Comparison of ENCODE assay signal across 25 cellular contexts in genomic region chr14:67313153-67313552, GRCh38.
"Had no signal": no experiment of that assay in that cellular context is flagged by ENCODE, and none has a peak within 500 bp of the region (broad histone marks: within the 10 kb centered on the region; RNA-seq: fewer than 3 reads in every experiment).

No MANE protein-coding gene starts in this region.

- H3K9me3 Mint-ChIP-seq: activated B cell treated with CpG ODN at 0.5 μM for 24 hours; activated CD4-positive, alpha-beta memory T cell treated with anti-CD3 and anti-CD28 coated beads, Interleukin-2, amount 10 ng/mL, durations not matched to agents 7 days and 5 days; activated naive CD4-positive, alpha-beta T cell treated with anti-CD3 and anti-CD28 coated beads, Interleukin-2, amount 10 ng/mL, durations not matched to agents 7 days and 5 days; activated naive CD8-positive, alpha-beta T cell treated with anti-CD3 and anti-CD28 coated beads for 36 hours; activated T-helper 17 cell treated with anti-CD3 and anti-CD28 coated beads, Interleukin-2, amount 50 U/mL, for 72 hours had no signal

- H3K27me3 ChIP-seq: brain microvascular endothelial cell had no signal

- H3K27ac ChIP-seq: brain microvascular endothelial cell, PC-9 had no signal

- DNase-seq: activated B cell treated with CpG ODN at 0.5 μM for 24 hours; activated CD4-positive, alpha-beta memory T cell treated with anti-CD3 and anti-CD28 coated beads, Interleukin-2, amount 10 ng/mL, durations not matched to agents 7 days and 5 days; activated CD4-positive, alpha-beta T cell treated with anti-CD3 and anti-CD28 coated beads, Interleukin-2, amount 50 U/mL, for 1 hour; activated gamma-delta T cell; activated naive CD4-positive, alpha-beta T cell treated with anti-CD3 and anti-CD28 coated beads, Interleukin-2, amount 10 ng/mL, durations not matched to agents 7 days and 5 days; activated naive CD8-positive, alpha-beta T cell treated with anti-CD3 and anti-CD28 coated beads for 36 hours; activated T-cell treated with anti-CD3 and anti-CD28 coated beads for 4 hours; activated T-cell treated with anti-CD3 and anti-CD28 coated beads, Interleukin-2, amount 50 U/mL, for 48 hours; brain microvascular endothelial cell; cerebellar nuclear complex; IMR-90; Kasumi-1; KBM-7; NCI-H1092; NCI-H1417 treated with DMSO at 0.1 percent for 48 hours; NCI-H1694; NCI-H2029; NCI-H446; NCI-H526; PC-9; SIG-M5; T-helper 17 cell; T-helper 9 cell had no signal

- H3K27ac Mint-ChIP-seq: activated B cell treated with CpG ODN at 0.5 μM for 24 hours; activated CD4-positive, alpha-beta memory T cell treated with anti-CD3 and anti-CD28 coated beads, Interleukin-2, amount 10 ng/mL, durations not matched to agents 7 days and 5 days; activated naive CD4-positive, alpha-beta T cell treated with anti-CD3 and anti-CD28 coated beads, Interleukin-2, amount 10 ng/mL, durations not matched to agents 7 days and 5 days; activated naive CD8-positive, alpha-beta T cell treated with anti-CD3 and anti-CD28 coated beads for 36 hours; activated T-helper 17 cell treated with anti-CD3 and anti-CD28 coated beads, Interleukin-2, amount 50 U/mL, for 72 hours; T-helper 17 cell had no signal

- H3K27me3 Mint-ChIP-seq: activated B cell treated with CpG ODN at 0.5 μM for 24 hours; activated CD4-positive, alpha-beta memory T cell treated with anti-CD3 and anti-CD28 coated beads, Interleukin-2, amount 10 ng/mL, durations not matched to agents 7 days and 5 days; activated naive CD4-positive, alpha-beta T cell treated with anti-CD3 and anti-CD28 coated beads, Interleukin-2, amount 10 ng/mL, durations not matched to agents 7 days and 5 days; activated naive CD8-positive, alpha-beta T cell treated with anti-CD3 and anti-CD28 coated beads for 36 hours; activated T-helper 17 cell treated with anti-CD3 and anti-CD28 coated beads, Interleukin-2, amount 50 U/mL, for 72 hours; T-helper 17 cell had no signal

- H3K4me2 ChIP-seq: PC-9 had no signal

- H3K4me3 Mint-ChIP-seq: activated B cell treated with CpG ODN at 0.5 μM for 24 hours; activated CD4-positive, alpha-beta memory T cell treated with anti-CD3 and anti-CD28 coated beads, Interleukin-2, amount 10 ng/mL, durations not matched to agents 7 days and 5 days; activated naive CD4-positive, alpha-beta T cell treated with anti-CD3 and anti-CD28 coated beads, Interleukin-2, amount 10 ng/mL, durations not matched to agents 7 days and 5 days; activated naive CD8-positive, alpha-beta T cell treated with anti-CD3 and anti-CD28 coated beads for 36 hours; activated T-helper 17 cell treated with anti-CD3 and anti-CD28 coated beads, Interleukin-2, amount 50 U/mL, for 72 hours; T-helper 17 cell had no signal

- FAIRE-seq: TTC549 had no signal

- ATAC-seq: activated T-helper 17 cell treated with anti-CD3 and anti-CD28 coated beads, Interleukin-2, amount 50 U/mL, for 72 hours; T-helper 17 cell had no signal

- H3K4me3 ChIP-seq: PC-9 had no signal

- H2AFZ ChIP-seq: PC-9 had no signal

- H3K4me1 Mint-ChIP-seq: activated B cell treated with CpG ODN at 0.5 μM for 24 hours; activated CD4-positive, alpha-beta memory T cell treated with anti-CD3 and anti-CD28 coated beads, Interleukin-2, amount 10 ng/mL, durations not matched to agents 7 days and 5 days; activated naive CD4-positive, alpha-beta T cell treated with anti-CD3 and anti-CD28 coated beads, Interleukin-2, amount 10 ng/mL, durations not matched to agents 7 days and 5 days; activated naive CD8-positive, alpha-beta T cell treated with anti-CD3 and anti-CD28 coated beads for 36 hours; activated T-helper 17 cell treated with anti-CD3 and anti-CD28 coated beads, Interleukin-2, amount 50 U/mL, for 72 hours; T-helper 17 cell had no signal
